In the genomic region with DNA sequence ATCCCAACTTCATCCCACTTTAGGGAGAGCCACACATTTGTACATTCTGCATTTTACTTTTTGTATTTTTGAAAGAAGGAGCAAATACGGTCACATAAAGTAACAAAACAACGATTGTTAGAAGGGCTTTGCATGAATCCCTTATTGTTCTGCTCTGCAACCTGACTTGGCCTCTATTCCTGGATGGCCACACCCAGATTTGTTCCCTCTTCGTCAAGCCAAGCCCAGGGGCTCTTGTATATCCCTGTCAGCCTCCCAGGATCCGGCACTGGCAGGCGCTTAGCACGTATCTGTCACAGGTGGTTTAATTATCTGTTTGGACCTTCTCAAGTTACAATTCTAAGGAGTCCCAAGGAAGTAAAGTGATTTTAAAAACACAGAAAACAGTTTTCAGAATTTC, we compare ENCODE assay signal across 1 cellular context.
TF ChIP-seq lines count a peak whose summit lies in the region.

No MANE protein-coding gene starts in this region.

TF ChIP-seq in WTC11, 78 proteins besides CTCF, POLR2A, EP300 and RAD21 (continued from another document):
- TF ChIP-seq, protein P1, sequence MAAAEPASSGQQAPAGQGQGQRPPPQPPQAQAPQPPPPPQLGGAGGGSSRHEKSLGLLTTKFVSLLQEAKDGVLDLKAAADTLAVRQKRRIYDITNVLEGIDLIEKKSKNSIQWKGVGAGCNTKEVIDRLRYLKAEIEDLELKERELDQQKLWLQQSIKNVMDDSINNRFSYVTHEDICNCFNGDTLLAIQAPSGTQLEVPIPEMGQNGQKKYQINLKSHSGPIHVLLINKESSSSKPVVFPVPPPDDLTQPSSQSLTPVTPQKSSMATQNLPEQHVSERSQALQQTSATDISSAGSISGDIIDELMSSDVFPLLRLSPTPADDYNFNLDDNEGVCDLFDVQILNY (CRISPR knock-in tag; IDR thresholded peaks at IDR 0.05), result no peak
- no peak for TF ChIP-seq TCF7 (CRISPR knock-in tag; IDR thresholded peaks at IDR 0.05; ENCODE audit: low read depth)
- TF ChIP-seq ETV6 (CRISPR knock-in tag; IDR thresholded peaks at IDR 0.05), result no peak
